In the genomic region with DNA sequence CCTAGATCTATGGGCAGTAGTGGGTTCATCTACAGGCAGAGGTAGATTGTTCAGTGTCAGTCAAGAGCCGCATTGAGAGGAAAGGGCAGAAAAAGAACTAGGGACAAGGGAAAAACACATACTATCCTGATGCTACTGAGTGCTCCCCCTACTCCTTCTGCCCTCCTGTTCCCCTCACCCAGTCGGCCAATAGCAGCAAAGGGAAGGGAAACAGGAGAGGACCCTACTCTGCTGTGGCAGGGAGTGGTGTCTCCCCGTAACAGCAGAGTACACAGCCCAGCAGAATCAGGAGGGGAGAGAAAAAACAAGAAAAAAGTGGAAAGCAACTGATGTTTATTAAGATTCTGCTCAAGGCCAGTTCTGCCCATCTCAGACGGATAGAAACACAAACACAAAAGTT, we compare ENCODE assay signal across 19 cellular contexts.
"Had no signal": no experiment of that assay in that cellular context is flagged by ENCODE, and none has a peak within 500 bp of the region (broad histone marks: within the 10 kb centered on the region; RNA-seq: fewer than 3 reads in every experiment).

No MANE protein-coding gene starts in this region.

- H3K27me3 ChIP-seq: SJSA1 had no signal

- H3K4me1 ChIP-seq: SJSA1 had no signal

- H3K4me3 ChIP-seq: SJSA1, SK-N-MC had no signal

- H3K27ac ChIP-seq: SJSA1, SK-N-MC had no signal

- DNase-seq: KBM-7, MV-4-11, NCI-H1048, NCI-H1105, NCI-H1417, NCI-H146, NCI-H1694 treated with DMSO at 0.1 percent for 48 hours, NCI-H1930, NCI-H2081, NCI-H2107, NCI-H2227 treated with DMSO at 0.1 percent for 48 hours, NCI-H510A, NCI-H524 treated with DMSO at 0.1 percent for 48 hours, NCI-H774, Right ventricle myocardium superior, RPMI8226, SIG-M5 had no signal

- H3K36me3 ChIP-seq: SJSA1 had no signal
